14 cellular contexts compared by ENCODE assay signal in genomic region chr3:69231929-69232437, GRCh38.
DNase-seq lines count a peak whose midpoint lies in the region; ATAC-seq, FAIRE-seq and TF ChIP-seq lines count a peak whose summit lies in the region.
"Had no signal": no experiment of that assay in that cellular context is flagged by ENCODE, and none has a peak within 500 bp of the region (broad histone marks: within the 10 kb centered on the region; RNA-seq: fewer than 3 reads in every experiment).

No MANE protein-coding gene starts in this region.

- no peak overlapping the region for H2AFZ ChIP-seq in endothelial cell of umbilical vein (ENCODE audit: low read depth, low read length)

- no peaks in the 10 kb centered on the region for H3K36me3 Mint-ChIP-seq in T-helper 2 cell treated with Interferon-gamma antibody and Interleukin-4, amounts not matched to agents 5 μg/mL and 100 μg/mL, for 36 hours (ENCODE audit: low read depth)
- H3K36me3 Mint-ChIP-seq: natural killer cell treated with Interleukin-12 subunit alpha and Interleukin-12 subunit beta and Interleukin-15 and Interleukin-18, amount 100 ng/mL, for 72 hours had no signal

- H3K4me2 ChIP-seq in endothelial cell of umbilical vein (ENCODE audit: insufficient read depth, low read length): no peak overlapping the region

- no peak overlapping the region for H3K27ac ChIP-seq in endothelial cell of umbilical vein (ENCODE audit: insufficient read depth, low read depth, low read length)

- POLR2A ChIA-PET in endothelial cell of umbilical vein (lab: Charles Lee): interaction anchor here (0.6 kb wide), 1 partner anchor 10 kb away, joined by 11 read pairs; no protein-coding TSS in a partner anchor

- peaks cover 11% of the 10 kb centered on the region for H3K4me1 ChIP-seq in endothelial cell of umbilical vein (ENCODE audit: control insufficient read depth, extremely low read depth, insufficient read depth, low read length)
- peaks cover 41% of the 10 kb centered on the region for H3K4me1 ChIP-seq in mucosa of stomach (ENCODE audit: control insufficient read depth, insufficient read depth, low read length)
- H3K4me1 ChIP-seq: HAP-1 had no signal

- in situ Hi-C loops in ACHN (cut with HindIII; ENCODE audit: low pct_ligation_motif_present, low pct_unique_long_range_greater_than_20kb, low sequenced_read_pairs): no loop called here

- no peaks in the 10 kb centered on the region for H3K27me3 ChIP-seq in endothelial cell of umbilical vein (ENCODE audit: control insufficient read depth in 2 of 2, insufficient read depth in 2 of 2, low read length in 2 of 2)
- no peaks in the 10 kb centered on the region for H3K27me3 ChIP-seq in mucosa of stomach (ENCODE audit: control insufficient read depth, insufficient read depth, low read length)

- CTCF ChIA-PET in endothelial cell of umbilical vein (lab: Charles Lee): interaction anchor here (1.0 kb wide), 1 partner anchor 70 kb away, joined by 3 read pairs; no protein-coding TSS in a partner anchor

- no peaks in the 10 kb centered on the region for H3K9me3 Mint-ChIP-seq in T-helper 2 cell treated with Interferon-gamma antibody and Interleukin-4, amounts not matched to agents 5 μg/mL and 100 μg/mL, for 36 hours
- H3K9me3 Mint-ChIP-seq: natural killer cell treated with Interleukin-12 subunit alpha and Interleukin-12 subunit beta and Interleukin-15 and Interleukin-18, amount 100 ng/mL, for 72 hours had no signal

- DNase-seq in ACHN (peak; percentile 76), NCI-H2227 (lab: John Stamatoyannopoulos, UW; ENCODE audit: unreplicated experiment) (peak; percentile 48), endothelial cell of umbilical vein (ENCODE audit: low read depth, low spot score) (no peak)
- no peak for DNase-seq in T-helper 2 cell treated with Interferon-gamma antibody and Interleukin-4, amounts not matched to agents 5 μg/mL and 100 μg/mL, for 36 hours (ENCODE audit: low spot score)
- DNase-seq: hypothalamus; NCI-H187 treated with DMSO at 0.1 percent for 48 hours; stimulated activated CD4-positive, alpha-beta T cell treated with anti-CD3 and anti-CD28 coated beads, Interleukin-1b, Interleukin-23, amount 100 ng/mL, for 48 hours had no signal

- H3K9me3 ChIP-seq in endothelial cell of umbilical vein (replicated peaks; ENCODE audit: control insufficient read depth, insufficient read depth, low read length): no peaks in the 10 kb centered on the region
- no peaks in the 10 kb centered on the region for H3K9me3 ChIP-seq in mucosa of stomach (ENCODE audit: control insufficient read depth, low read length)
- H3K9me3 ChIP-seq: HAP-1 had no signal

- H3K9me1 ChIP-seq in endothelial cell of umbilical vein (replicated peaks; ENCODE audit: control insufficient read depth, extremely low read depth, insufficient read depth, low read length): no peaks in the 10 kb centered on the region

- BruUV-seq in endothelial cell of umbilical vein (replicated peaks; lab: Mats Ljungman, UMichigan): no TSS peak

- H3K4me1 Mint-ChIP-seq in T-helper 2 cell treated with Interferon-gamma antibody and Interleukin-4, amounts not matched to agents 5 μg/mL and 100 μg/mL, for 36 hours (ENCODE audit: low read depth): peaks cover 16% of the 10 kb centered on the region

- H3K27ac Mint-ChIP-seq in T-helper 2 cell treated with Interferon-gamma antibody and Interleukin-4, amounts not matched to agents 5 μg/mL and 100 μg/mL, for 36 hours: no peak overlapping the region
- H3K27ac Mint-ChIP-seq: natural killer cell treated with Interleukin-12 subunit alpha and Interleukin-12 subunit beta and Interleukin-15 and Interleukin-18, amount 100 ng/mL, for 72 hours had no signal

- peaks cover 5 to 6% of the 10 kb centered on the region in 2 experiments for H3K36me3 ChIP-seq in endothelial cell of umbilical vein (ENCODE audit: control insufficient read depth in 2 of 2, extremely low read depth in 1 of 2, insufficient read depth in 2 of 2, low read length in 2 of 2)
- no peaks in the 10 kb centered on the region for H3K36me3 ChIP-seq in mucosa of stomach (ENCODE audit: control insufficient read depth, insufficient read depth, low read length)
- H3K36me3 ChIP-seq: HAP-1 had no signal

- peak; percentile 33 for FAIRE-seq in endothelial cell of umbilical vein (lab: Jason Lieb, UNC)

- TF ChIP-seq CTCF in endothelial cell of umbilical vein (IDR thresholded peaks at IDR 0.05; ENCODE audit: extremely low read depth in 1 of 2, insufficient read depth in 1 of 2, low read depth in 1 of 2, low read length in 2 of 2): no peak

- TF ChIP-seq POLR2A in endothelial cell of umbilical vein (IDR thresholded peaks at IDR 0.05; ENCODE audit: low read depth, low read length): no peak

- no peaks in the 10 kb centered on the region for H3K27me3 Mint-ChIP-seq in T-helper 2 cell treated with Interferon-gamma antibody and Interleukin-4, amounts not matched to agents 5 μg/mL and 100 μg/mL, for 36 hours (ENCODE audit: low read depth)
- H3K27me3 Mint-ChIP-seq: natural killer cell treated with Interleukin-12 subunit alpha and Interleukin-12 subunit beta and Interleukin-15 and Interleukin-18, amount 100 ng/mL, for 72 hours had no signal

- H3K9ac ChIP-seq in endothelial cell of umbilical vein (replicated peaks; ENCODE audit: extremely low read depth, insufficient read depth, low read length): no peak overlapping the region
- peak overlapping the region; percentile 28 for H3K9ac ChIP-seq in mucosa of stomach (ENCODE audit: low read length)

- H3K4me3 ChIP-seq in endothelial cell of umbilical vein (replicated peaks in 1 of 3; ENCODE audit: insufficient read depth in 1 of 3, low read depth in 1 of 3, low read length in 3 of 3): no peak overlapping the region
- H3K4me3 ChIP-seq in mucosa of stomach (ENCODE audit: low read length): no peak overlapping the region
- H3K4me3 ChIP-seq: HAP-1 had no signal

- no peak overlapping the region for H3K4me3 Mint-ChIP-seq in T-helper 2 cell treated with Interferon-gamma antibody and Interleukin-4, amounts not matched to agents 5 μg/mL and 100 μg/mL, for 36 hours
- H3K4me3 Mint-ChIP-seq: natural killer cell treated with Interleukin-12 subunit alpha and Interleukin-12 subunit beta and Interleukin-15 and Interleukin-18, amount 100 ng/mL, for 72 hours had no signal

- dilution Hi-C loops in endothelial cell of umbilical vein (cut with MboI; ENCODE audit: extremely low pct_ligation_motif_present, low sequenced_read_pairs): no loop called here

- H4K20me1 ChIP-seq in endothelial cell of umbilical vein (replicated peaks; ENCODE audit: control insufficient read depth, extremely low read depth, insufficient read depth, low read length): no peaks in the 10 kb centered on the region

- intact Hi-C loops in endothelial cell of umbilical vein (cut with micrococcal nuclease): no loop called here

- peaks cover 14% of the 10 kb centered on the region for H3K79me2 ChIP-seq in endothelial cell of umbilical vein (ENCODE audit: control insufficient read depth, insufficient read depth, low read length)

- ATAC-seq in HG03108 (IDR thresholded peaks at IDR 0.05; ENCODE audit: unreplicated experiment): no peak
- no peak for ATAC-seq in HG03025 (IDR thresholded peaks at IDR 0.05; ENCODE audit: low FRiP score, unreplicated experiment)
- no peak for ATAC-seq in GM18502 (IDR thresholded peaks at IDR 0.05; ENCODE audit: poor library complexity, unreplicated experiment)
- ATAC-seq: activated CD4-positive, CD25-positive, alpha-beta regulatory T cell treated with anti-CD3 and anti-CD28 coated beads, Interleukin-2, amount 50 U/mL, for 24 hours; natural killer cell treated with Interleukin-12 subunit alpha and Interleukin-12 subunit beta and Interleukin-15 and Interleukin-18, amount 100 ng/mL, for 72 hours had no signal

TF ChIP-seq in endothelial cell of umbilical vein, 7 proteins besides CTCF, POLR2A, EP300 and RAD21:
- no peak for TF ChIP-seq MYC (IDR thresholded peaks at IDR 0.05; ENCODE audit: low read depth, low read length)
- TF ChIP-seq EZH2 (IDR thresholded peaks at IDR 0.05; ENCODE audit: borderline replicate concordance, low read depth, low read length, severe bottlenecking): no peak
- TF ChIP-seq POLR2AphosphoS5 (IDR thresholded peaks at IDR 0.05; ENCODE audit: insufficient read depth, low read depth, low read length): no peak
- TF ChIP-seq, protein P1, sequence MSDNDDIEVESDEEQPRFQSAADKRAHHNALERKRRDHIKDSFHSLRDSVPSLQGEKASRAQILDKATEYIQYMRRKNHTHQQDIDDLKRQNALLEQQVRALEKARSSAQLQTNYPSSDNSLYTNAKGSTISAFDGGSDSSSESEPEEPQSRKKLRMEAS (IDR thresholded peaks at IDR 0.05; ENCODE audit: insufficient read depth, insufficient read length): no peak
- no peak for TF ChIP-seq JUN (IDR thresholded peaks at IDR 0.05; ENCODE audit: borderline replicate concordance, insufficient read depth, insufficient read length, low read depth)
- TF ChIP-seq GATA2 (IDR thresholded peaks at IDR 0.05; ENCODE audit: insufficient read depth, insufficient read length, low read depth, low read length): no peak
- TF ChIP-seq FOS (IDR thresholded peaks at IDR 0.05; ENCODE audit: borderline replicate concordance, insufficient read depth, low read length): no peak

Comparison
In these comparisons a context has a peak if more than half of its experiments do, and no peak if none do; other contexts are left out.
1. DNase-seq: peak in ACHN (single experiment) and NCI-H2227 (single experiment); none in endothelial cell of umbilical vein (single experiment) and T-helper 2 cell treated with Interferon-gamma antibody and Interleukin-4, amounts not matched to agents 5 μg/mL and 100 μg/mL, for 36 hours (single experiment).